Comparison of ENCODE assay signal across 1 cellular context in genomic region chr5:78899922-78900362, GRCh38.
TF ChIP-seq lines count a peak whose summit lies in the region.

No MANE protein-coding gene starts in this region.

TF ChIP-seq in HepG2, 621 proteins besides CTCF, POLR2A, EP300 and RAD21 (continued from another document):
- no peak for TF ChIP-seq E2F5 (CRISPR knock-in tag; conservative IDR thresholded peaks at IDR 0.05)
- TF ChIP-seq HNF1B (CRISPR knock-in tag; IDR thresholded peaks at IDR 0.05): no peak
- no peak for TF ChIP-seq ZNF607 (CRISPR knock-in tag; IDR thresholded peaks at IDR 0.05; ENCODE audit: borderline replicate concordance)
- no peak for TF ChIP-seq NR1H2 (CRISPR knock-in tag; IDR thresholded peaks at IDR 0.05; ENCODE audit: borderline replicate concordance, low read depth)
- no peak for TF ChIP-seq ZNF747 (CRISPR knock-in tag; IDR thresholded peaks at IDR 0.05; ENCODE audit: borderline replicate concordance)
- TF ChIP-seq PBX3 (CRISPR knock-in tag; IDR thresholded peaks at IDR 0.05; ENCODE audit: borderline replicate concordance): no peak
- no peak for TF ChIP-seq HOXA7 (CRISPR knock-in tag; IDR thresholded peaks at IDR 0.05)
